ENCODE assay signal across 1 cellular context in the genomic region with DNA sequence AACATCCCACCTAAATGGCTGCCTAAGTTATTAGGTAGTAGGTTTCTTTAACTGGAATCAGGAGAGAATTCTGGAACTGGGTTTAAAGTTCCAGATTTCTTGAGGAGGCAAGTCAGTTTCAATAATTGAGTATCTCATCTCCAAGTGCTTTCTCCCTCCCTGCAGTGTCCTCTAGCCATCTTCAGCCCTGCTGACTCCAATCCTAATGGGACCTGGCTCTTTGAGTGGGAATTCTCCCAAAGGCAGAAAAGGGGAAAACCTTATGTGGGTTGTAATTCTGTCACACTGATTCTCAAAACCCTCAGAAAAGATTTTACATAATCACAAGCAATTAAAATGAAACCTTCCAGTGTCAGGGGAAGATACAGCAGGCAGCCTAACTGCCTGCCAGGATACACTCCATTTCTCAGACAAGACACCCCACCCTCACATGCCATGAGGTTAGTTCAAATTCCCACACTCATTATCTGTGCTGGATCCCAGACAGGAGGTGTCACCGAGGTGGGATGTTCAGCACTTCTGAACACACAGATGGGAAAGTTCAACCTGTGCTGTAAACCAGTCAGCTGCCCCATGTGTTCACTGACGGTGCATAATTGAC.
TF ChIP-seq lines count a peak whose summit lies in the region.

No MANE protein-coding gene starts in this region.

TF ChIP-seq in GM12878, 131 proteins besides CTCF, POLR2A, EP300 and RAD21 (continued from another document):
- TF ChIP-seq, protein P1, sequence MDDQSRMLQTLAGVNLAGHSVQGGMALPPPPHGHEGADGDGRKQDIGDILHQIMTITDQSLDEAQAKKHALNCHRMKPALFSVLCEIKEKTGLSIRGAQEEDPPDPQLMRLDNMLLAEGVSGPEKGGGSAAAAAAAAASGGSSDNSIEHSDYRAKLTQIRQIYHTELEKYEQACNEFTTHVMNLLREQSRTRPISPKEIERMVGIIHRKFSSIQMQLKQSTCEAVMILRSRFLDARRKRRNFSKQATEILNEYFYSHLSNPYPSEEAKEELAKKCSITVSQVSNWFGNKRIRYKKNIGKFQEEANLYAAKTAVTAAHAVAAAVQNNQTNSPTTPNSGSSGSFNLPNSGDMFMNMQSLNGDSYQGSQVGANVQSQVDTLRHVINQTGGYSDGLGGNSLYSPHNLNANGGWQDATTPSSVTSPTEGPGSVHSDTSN (IDR thresholded peaks at IDR 0.05; ENCODE audit: insufficient replicate concordance, low read depth, low read length), result no peak
